In the genomic region with DNA sequence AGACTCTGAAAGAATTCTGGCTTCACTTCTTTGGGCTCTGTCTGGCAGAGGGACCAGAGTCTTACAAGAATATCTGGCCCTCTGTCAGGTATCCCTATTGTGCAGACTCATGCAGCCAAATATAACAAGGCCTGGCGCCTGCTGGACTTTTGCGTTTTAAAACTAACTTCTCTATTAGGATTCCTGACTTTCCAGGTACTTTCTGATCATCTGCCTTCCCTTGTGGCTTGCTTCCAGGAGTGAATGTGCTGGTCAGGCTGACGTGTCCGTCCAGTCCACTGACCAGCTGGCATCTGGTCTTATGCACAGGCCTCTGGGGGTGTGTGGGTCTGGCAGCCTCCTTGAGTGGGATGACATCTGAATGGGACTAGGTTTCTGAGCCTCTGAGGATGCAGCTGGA, we compare ENCODE assay signal across 16 cellular contexts. TPM values are rescaled to one million over a fixed set of nuclear protein-coding genes. Genes with fewer than 3 reads are reported as not detected.
DNase-seq lines count a peak whose midpoint lies in the region; ATAC-seq and TF ChIP-seq lines count a peak whose summit lies in the region.
"Had no signal": no experiment of that assay in that cellular context is flagged by ENCODE, and none has a peak within 500 bp of the region (broad histone marks: within the 10 kb centered on the region; RNA-seq: fewer than 3 reads in every experiment).

No MANE protein-coding gene starts in this region.

- ATAC-seq in heart left ventricle (peak; percentile 49 to 73 (median 61)), HG03159 (IDR thresholded peaks at IDR 0.05; ENCODE audit: unreplicated experiment) (no peak), natural killer cell (no peak)
- ATAC-seq: naive thymus-derived CD4-positive, alpha-beta T cell had no signal

- CTCF ChIA-PET in CD8-positive, alpha-beta memory T cell (lab: Charles Lee): interaction anchor here (1.2 to 1.7 kb wide), 2 partner anchors 22 to 193 kb away, joined by 3 to 7 read pairs; no protein-coding TSS in a partner anchor

- H3K27me3 ChIP-seq in heart left ventricle (no peaks in the 10 kb centered on the region), esophagus muscularis mucosa (no peaks in the 10 kb centered on the region)
- no peaks in the 10 kb centered on the region for H3K27me3 ChIP-seq in CD8-positive, alpha-beta memory T cell (ENCODE audit: insufficient read depth, low read length, poor library complexity, severe bottlenecking)
- H3K27me3 ChIP-seq: stomach had no signal

- intact Hi-C loops in heart left ventricle (cut with DNase I): no loop called here
- intact Hi-C loops in cardiac septum (cut with DNase I): no loop called here
- intact Hi-C loops in esophagus muscularis mucosa (cut with DNase I): no loop called here
- intact Hi-C loops in natural killer cell (cut with micrococcal nuclease): no loop called here

- DNase-seq in heart left ventricle: peak in 2 of 5 donors; percentile 43 to 51
- DNase-seq in cardiac septum (ENCODE audit: low spot score): no peak
- DNase-seq in esophagus muscularis mucosa (ENCODE audit: extremely low spot score): no peak
- DNase-seq in myocyte (ENCODE audit: low read depth): peak; percentile 91
- DNase-seq in stimulated activated CD4-positive, alpha-beta T cell treated with anti-CD3 and anti-CD28 coated beads, Interleukin-12 subunit alpha, Interleukin-12 subunit beta, amount 100 ng/mL, for 4 hours: no peak
- DNase-seq in CD8-positive, alpha-beta memory T cell: no peak
- DNase-seq in natural killer cell: no peak
- DNase-seq: activated CD4-positive, CD25-positive, alpha-beta regulatory T cell treated with anti-CD3 and anti-CD28 coated beads, Interleukin-2, amount 50 U/mL, for 72 hours; activated T-cell treated with anti-CD3 and anti-CD28 coated beads for 4 hours; GDM1; naive thymus-derived CD4-positive, alpha-beta T cell; NCI-H1105 treated with DMSO at 0.1 percent for 48 hours; stomach; T-helper 1 cell had no signal

- peaks cover 0 to 2% (median 0%) of the 10 kb centered on the region in 3 donors for H3K36me3 Mint-ChIP-seq in CD8-positive, alpha-beta memory T cell
- H3K36me3 Mint-ChIP-seq in natural killer cell: no peaks in the 10 kb centered on the region

- TF ChIP-seq POLR2A in heart left ventricle (IDR thresholded peaks at IDR 0.05) (no peak), esophagus muscularis mucosa (IDR thresholded peaks at IDR 0.05; ENCODE audit: low read depth) (no peak)

- POLR2A ChIA-PET in CD8-positive, alpha-beta memory T cell (lab: Charles Lee): no interaction called here

- no peak for TF ChIP-seq EP300 in esophagus muscularis mucosa (IDR thresholded peaks at IDR 0.05)

- H3K9me3 ChIP-seq in heart left ventricle (no peaks in the 10 kb centered on the region), esophagus muscularis mucosa (no peaks in the 10 kb centered on the region)
- no peaks in the 10 kb centered on the region for H3K9me3 ChIP-seq in CD8-positive, alpha-beta memory T cell (ENCODE audit: low read length)
- H3K9me3 ChIP-seq: stomach had no signal

- no peak overlapping the region for H3K4me3 Mint-ChIP-seq in CD8-positive, alpha-beta memory T cell
- H3K4me3 Mint-ChIP-seq in natural killer cell: no peak overlapping the region
- H3K4me3 Mint-ChIP-seq: naive thymus-derived CD4-positive, alpha-beta T cell had no signal

- H3K27ac ChIP-seq in heart left ventricle (peak overlapping the region; percentile 40 to 85 (median 76)), esophagus muscularis mucosa (replicated peaks in 1 of 4) (peak overlapping the region; percentile 76 to 80 (median 78))
- H3K27ac ChIP-seq in CD8-positive, alpha-beta memory T cell (ENCODE audit: low read depth, low read length): no peak overlapping the region
- H3K27ac ChIP-seq: PC-9, stomach had no signal

- H3K4me3 ChIP-seq in heart left ventricle: no peak overlapping the region
- H3K4me3 ChIP-seq in esophagus muscularis mucosa: peak overlapping the region in 1 of 4 donors; percentile 3
- H3K4me3 ChIP-seq in CD8-positive, alpha-beta memory T cell (ENCODE audit: low read length): no peak overlapping the region
- H3K4me3 ChIP-seq: PC-9, stomach had no signal

- no peak for TF ChIP-seq CTCF in heart left ventricle (IDR thresholded peaks at IDR 0.05)
- no peak for TF ChIP-seq CTCF in esophagus muscularis mucosa (IDR thresholded peaks at IDR 0.05)
- TF ChIP-seq CTCF in natural killer cell (IDR thresholded peaks at IDR 0.05): no peak

- peaks cover 6 to 10% (median 8%) of the 10 kb centered on the region in 3 donors for H3K4me1 Mint-ChIP-seq in CD8-positive, alpha-beta memory T cell
- peaks cover 0 to 5% of the 10 kb centered on the region in 2 donors for H3K4me1 Mint-ChIP-seq in natural killer cell

- 52 to 58% (median 55%) methylated on average over 4 of the region's 4 CpGs for WGBS in heart left ventricle, 4 donors
- 20% methylated on average over 3 of the region's 4 CpGs for WGBS in esophagus muscularis mucosa

- H3K9me3 Mint-ChIP-seq in CD8-positive, alpha-beta memory T cell: no peaks in the 10 kb centered on the region
- H3K9me3 Mint-ChIP-seq in natural killer cell: no peaks in the 10 kb centered on the region
- H3K9me3 Mint-ChIP-seq: naive thymus-derived CD4-positive, alpha-beta T cell had no signal

- peaks cover 0 to 39% (median 10%) of the 10 kb centered on the region in 12 donors for H3K4me1 ChIP-seq in heart left ventricle
- H3K4me1 ChIP-seq in esophagus muscularis mucosa: peaks cover 16 to 25% (median 19%) of the 10 kb centered on the region in 4 donors
- peaks cover 9% of the 10 kb centered on the region for H3K4me1 ChIP-seq in CD8-positive, alpha-beta memory T cell (ENCODE audit: insufficient read depth, low read length)

- no peaks in the 10 kb centered on the region for H3K27me3 Mint-ChIP-seq in CD8-positive, alpha-beta memory T cell
- no peaks in the 10 kb centered on the region for H3K27me3 Mint-ChIP-seq in natural killer cell (ENCODE audit: low read depth in 2 of 2)
- H3K27me3 Mint-ChIP-seq: naive thymus-derived CD4-positive, alpha-beta T cell had no signal

- H3K36me3 ChIP-seq in heart left ventricle (peaks cover 0 to 3% (median 0%) of the 10 kb centered on the region in 9 donors), esophagus muscularis mucosa (peaks cover 0 to under 1% (median 0%) of the 10 kb centered on the region in 4 donors)
- H3K36me3 ChIP-seq in CD8-positive, alpha-beta memory T cell (ENCODE audit: insufficient read depth, low read length): no peaks in the 10 kb centered on the region
- H3K36me3 ChIP-seq: stomach had no signal

- H3K27ac Mint-ChIP-seq in CD8-positive, alpha-beta memory T cell: no peak overlapping the region
- no peak overlapping the region for H3K27ac Mint-ChIP-seq in natural killer cell

RNA-seq across cellular contexts. Expression of a gene that starts 8.6 kb away (rescaled TPM):
- total RNA-seq in heart left ventricle: 10 to 100 TPM; 13.8 to 26.0 (median 16.6) TPM
- polyA plus RNA-seq in heart left ventricle: 10 to 100 TPM in 1 of 2 donors, 1 to 10 TPM in 1; 6.5 to 13.1 TPM
- 21.3 TPM for total RNA-seq in cardiac septum
- 10 to 100 TPM; 28.5 to 59.2 (median 41.8) TPM for total RNA-seq in esophagus muscularis mucosa
- 23.6 and 24.8 TPM in 2 replicates for total RNA-seq in myocyte
- polyA plus RNA-seq in myocyte (2012): 34.1 TPM
- 10 to 100 TPM; 37.1 to 39.7 TPM for total RNA-seq in CD8-positive, alpha-beta memory T cell
- 169 TPM for polyA plus RNA-seq in CD8-positive, alpha-beta memory T cell
- total RNA-seq in natural killer cell: 100 to 1,000 TPM in 1 of 3 donors, 10 to 100 TPM in 2; 69.0 to 120 (median 95.1) TPM

RNA-seq across cellular contexts. Expression of a gene that starts 29.1 kb away (rescaled TPM):
- total RNA-seq in heart left ventricle (100 to 1,000 TPM; 247 to 442 (median 333) TPM), cardiac septum (238 TPM), esophagus muscularis mucosa (10 to 100 TPM; 22.4 to 37.1 (median 30.6) TPM), myocyte (24.6 and 36.2 TPM in 2 replicates), natural killer cell (10 to 100 TPM; 35.3 to 47.1 (median 39.5) TPM)
- polyA plus RNA-seq in heart left ventricle: 100 to 1,000 TPM; 146 to 198 TPM
- 38.9 TPM for polyA plus RNA-seq in myocyte (2012)
- total RNA-seq in CD8-positive, alpha-beta memory T cell: 10 to 100 TPM; 24.1 to 27.6 TPM
- polyA plus RNA-seq in CD8-positive, alpha-beta memory T cell: 16.5 TPM

RNA-seq across cellular contexts. Expression of a gene that starts 33.9 kb away (rescaled TPM):
- total RNA-seq in heart left ventricle: 100 to 1,000 TPM in 8 of 9 donors, 10 to 100 TPM in 1; 83.8 to 240 (median 198) TPM
- 10 to 100 TPM; 73.4 to 75.3 TPM for polyA plus RNA-seq in heart left ventricle
- total RNA-seq in cardiac septum: 213 TPM
- total RNA-seq in esophagus muscularis mucosa: 100 to 1,000 TPM; 111 to 120 (median 116) TPM
- 151 and 153 TPM in 2 replicates for total RNA-seq in myocyte
- 66.1 TPM for polyA plus RNA-seq in myocyte (2012)
- total RNA-seq in CD8-positive, alpha-beta memory T cell: 100 to 1,000 TPM; 162 to 202 TPM
- 18.9 TPM for polyA plus RNA-seq in CD8-positive, alpha-beta memory T cell
- 100 to 1,000 TPM in 2 of 3 donors, 10 to 100 TPM in 1; 89.2 to 113 (median 103) TPM for total RNA-seq in natural killer cell

Comparison
In these comparisons a context has a peak if more than half of its experiments do, and no peak if none do; other contexts are left out.
1. ATAC-seq: peak in heart left ventricle (4 of 4); none in HG03159 (single experiment) and natural killer cell (0 of 3).